In genomic region chr7:108413337-108413736, GRCh38 we compare ENCODE assay signal across 18 cellular contexts. TPM values are rescaled to one million over a fixed set of nuclear protein-coding genes. Genes with fewer than 3 reads are reported as not detected.
"Had no signal": no experiment of that assay in that cellular context is flagged by ENCODE, and none has a peak within 500 bp of the region (broad histone marks: within the 10 kb centered on the region; RNA-seq: fewer than 3 reads in every experiment).

No MANE protein-coding gene starts in this region.

- H3K4me3 Mint-ChIP-seq: effector memory CD8-positive, alpha-beta T cell; immature natural killer cell; type B pancreatic cell had no signal

- H3K9me3 Mint-ChIP-seq: type B pancreatic cell had no signal

- DNase-seq: effector memory CD8-positive, alpha-beta T cell; erythroblast; immature natural killer cell; kidney; left cardiac atrium; left ventricle myocardium inferior; midbrain; naive B cell; posterior cingulate gyrus; stimulated activated CD4-positive, alpha-beta T cell treated with anti-CD3 and anti-CD28 coated beads, Interleukin-2, amount 100 ng/mL, for 48 hours; stimulated activated naive CD8-positive, alpha-beta T cell treated with anti-CD3 and anti-CD28 coated beads, Interleukin-15, Interleukin-2, amounts not matched to agents 100 U/mL and 50 U/mL, for 24 hours; thyroid gland had no signal

- FAIRE-seq: kidney, urothelium cell line had no signal

- H3K4me2 ChIP-seq: smooth muscle cell had no signal

- H3K27me3 ChIP-seq: foreskin keratinocyte, suprapubic skin, thyroid gland had no signal

- H3K36me3 Mint-ChIP-seq: immature natural killer cell had no signal

- H3K27ac ChIP-seq: foreskin keratinocyte, left ventricle myocardium inferior, suprapubic skin, thyroid gland had no signal

- H3K4me1 ChIP-seq: left ventricle myocardium inferior had no signal

- H3K4me3 ChIP-seq: left ventricle myocardium inferior, lung, smooth muscle cell, suprapubic skin, thyroid gland had no signal

- H3K9me3 ChIP-seq: left ventricle myocardium inferior, suprapubic skin, thyroid gland had no signal

- H3K27me3 Mint-ChIP-seq: type B pancreatic cell had no signal

- H3K36me3 ChIP-seq: left ventricle myocardium inferior, suprapubic skin, thyroid gland had no signal

- H3K27ac Mint-ChIP-seq: effector memory CD8-positive, alpha-beta T cell; immature natural killer cell; type B pancreatic cell had no signal

- ATAC-seq: effector memory CD8-positive, alpha-beta T cell; left cardiac atrium had no signal

RNA-seq across cellular contexts. Expression of gene NRCAM, which starts 42.9 kb away (rescaled TPM):
- polyA plus RNA-seq: immature natural killer cell, smooth muscle cell had no signal
